ENCODE assay signal across 9 cellular contexts in genomic region chr7:128827248-128827958, GRCh38. TPM values are rescaled to one million over a fixed set of nuclear protein-coding genes. Genes with fewer than 3 reads are reported as not detected.
DNase-seq lines count a peak whose midpoint lies in the region; TF ChIP-seq lines count a peak whose summit lies in the region.
"Had no signal": no experiment of that assay in that cellular context is flagged by ENCODE, and none has a peak within 500 bp of the region (broad histone marks: within the 10 kb centered on the region; RNA-seq: fewer than 3 reads in every experiment).

No MANE protein-coding gene starts in this region.

- H3K4me3 Mint-ChIP-seq in brain: peak overlapping the region in 2 of 5 experiments; percentile 60 to 78
- H3K4me3 Mint-ChIP-seq: memory B cell had no signal

- H3K9me3 Mint-ChIP-seq in brain: no peaks in the 10 kb centered on the region
- H3K9me3 Mint-ChIP-seq: memory B cell had no signal

- H3K36me3 ChIP-seq in tibial artery (no peaks in the 10 kb centered on the region), A673 (ENCODE audit: insufficient read depth, low read length, poor library complexity, severe bottlenecking) (no peaks in the 10 kb centered on the region)

- H3K9me3 ChIP-seq in tibial artery (no peaks in the 10 kb centered on the region), A673 (ENCODE audit: low read depth, low read length, poor library complexity, severe bottlenecking) (no peaks in the 10 kb centered on the region)

- CTCF ChIA-PET in A673 (lab: Charles Lee): no interaction called here

- H3K27ac ChIP-seq in tibial artery (peak overlapping the region; percentile 73 to 83), A673 (ENCODE audit: low read depth, low read length, poor library complexity, severe bottlenecking) (no peak overlapping the region)

- POLR2A ChIA-PET in A673 (lab: Charles Lee; ENCODE audit: low non-redundant PET): no interaction called here

- peak overlapping the region in 4 of 5 experiments; percentile 7 to 97 (median 94) for H3K27ac Mint-ChIP-seq in brain
- H3K27ac Mint-ChIP-seq: memory B cell had no signal

- H3K4me3 ChIP-seq in tibial artery (no peak overlapping the region), A673 (ENCODE audit: low read depth, low read length, poor library complexity, severe bottlenecking) (no peak overlapping the region)

- intact Hi-C loops in tibial artery (cut with DNase I; ENCODE audit: low total_unique reads) (loop anchor here (5.0 kb wide), 1 partner anchor 35 kb away; the partner anchor contains the start of gene CCDC136), A673 (cut with micrococcal nuclease; ENCODE audit: unreplicated experiment) (no loop called here)

- H3K4me1 ChIP-seq in tibial artery (peaks cover 0 to 50% (median 39%) of the 10 kb centered on the region in 4 donors), A673 (ENCODE audit: insufficient read depth, low read length, poor library complexity, severe bottlenecking) (peaks cover 19% of the 10 kb centered on the region)

- DNase-seq in HT1080 (ENCODE audit: low read depth) (peak; percentile 95), iris pigment epithelial cell (ENCODE audit: low read depth) (peak; percentile 82), tibial artery (peak; percentile 59 to 88), A673 (ENCODE audit: low spot score) (no peak), NCI-H1694 treated with DMSO at 0.1 percent for 48 hours (lab: John Stamatoyannopoulos, UW) (no peak), KBM-7 (no peak)
- DNase-seq: NCI-H187 had no signal

- H3K27me3 ChIP-seq in tibial artery (no peaks in the 10 kb centered on the region), A673 (replicated peaks; ENCODE audit: insufficient read depth, low read depth, low read length, poor library complexity) (no peaks in the 10 kb centered on the region)

- peaks cover 54% of the 10 kb centered on the region for H3K4me1 Mint-ChIP-seq in brain

- peaks cover 8% of the 10 kb centered on the region for H3K27me3 Mint-ChIP-seq in brain

- in situ Hi-C loops in KBM-7 (cut with MboI; ENCODE audit: low pct_unique_long_range_greater_than_20kb, low sequenced_read_pairs): no loop called here

- TF ChIP-seq CTCF in brain (conservative IDR thresholded peaks at IDR 0.05) (no peak), tibial artery (IDR thresholded peaks at IDR 0.05) (no peak), A673 (conservative IDR thresholded peaks at IDR 0.05; ENCODE audit: low read depth, low read length) (no peak)

- no TSS peak for BruUV-seq in A673 (replicated peaks; lab: Mats Ljungman, UMichigan)

- no peaks in the 10 kb centered on the region for H3K36me3 Mint-ChIP-seq in brain
- H3K36me3 Mint-ChIP-seq: memory B cell had no signal

RNA-seq across cellular contexts. Expression of gene FLNC, which starts 2.8 kb away (rescaled TPM):
- total RNA-seq in HT1080 (2014; rRNA removed; shearing (Covaris generic)): 38.2 and 38.6 TPM in 2 replicates
- 6.4 and 6.6 TPM in 2 replicates for polyA plus RNA-seq in HT1080 (2015; cell fraction: cytosol; rRNA removed)
- 59.0 and 60.8 TPM in 2 replicates for polyA plus RNA-seq in HT1080 (2015; cell fraction: nucleus; rRNA removed)
- 7.8 TPM for polyA plus RNA-seq in brain (ENCODE audit: insufficient read depth, low read depth, low replicate concordance)
- 6.5 and 7.8 TPM in 2 replicates for total RNA-seq in A673 (2021)

RNA-seq across cellular contexts. Expression of gene ATP6V1F, which starts 35.3 kb away (rescaled TPM):
- total RNA-seq in HT1080 (2014; rRNA removed; shearing (Covaris generic)): 114 and 126 TPM in 2 replicates
- polyA plus RNA-seq in HT1080 (2015; cell fraction: cytosol; rRNA removed): 102 and 111 TPM in 2 replicates
- polyA plus RNA-seq in HT1080 (2015; cell fraction: nucleus; rRNA removed): 28.0 and 33.8 TPM in 2 replicates
- 392 TPM for polyA plus RNA-seq in brain (ENCODE audit: insufficient read depth, low read depth, low replicate concordance)
- 148 and 152 TPM in 2 replicates for total RNA-seq in A673 (2021)

RNA-seq across cellular contexts. Expression of gene CCDC136, which starts 35.6 kb away (rescaled TPM):
- total RNA-seq in HT1080 (2014; rRNA removed; shearing (Covaris generic)): 5.7 and 7.6 TPM in 2 replicates
- polyA plus RNA-seq in HT1080 (2015; cell fraction: cytosol; rRNA removed): 3.1 and 4.7 TPM in 2 replicates
- 28.4 and 31.0 TPM in 2 replicates for polyA plus RNA-seq in HT1080 (2015; cell fraction: nucleus; rRNA removed)
- polyA plus RNA-seq in brain (ENCODE audit: insufficient read depth, low read depth, low replicate concordance): 33.2 TPM
- total RNA-seq in A673 (2021): 4.4 and 6.9 TPM in 2 replicates

RNA-seq across cellular contexts. Expression of gene OPN1SW, which starts 51.8 kb away (rescaled TPM):
- total RNA-seq in HT1080 (2014; rRNA removed; shearing (Covaris generic)): not detected in 2 replicates
- not detected in 2 replicates for polyA plus RNA-seq in HT1080 (2015; cell fraction: cytosol; rRNA removed)
- not detected in 2 replicates for polyA plus RNA-seq in HT1080 (2015; cell fraction: nucleus; rRNA removed)
- polyA plus RNA-seq in brain (ENCODE audit: insufficient read depth, low read depth, low replicate concordance): not detected
- total RNA-seq in A673 (2021): not detected in 2 replicates

Comparison
In these comparisons a context has a peak if more than half of its experiments do, and no peak if none do; other contexts are left out.
1. DNase-seq: peak in HT1080 (single experiment), iris pigment epithelial cell (single experiment) and tibial artery (2 of 2); none in A673 (single experiment), NCI-H1694 treated with DMSO at 0.1 percent for 48 hours (single experiment) and KBM-7 (single experiment).